25 cellular contexts compared by ENCODE assay signal in genomic region chr19:47520839-47521238, GRCh38. TPM values are rescaled to one million over a fixed set of nuclear protein-coding genes. Genes with fewer than 3 reads are reported as not detected.
A peak's percentile ranks its signal among the peaks of the same experiment; 100 is the strongest.
DNase-seq lines count a peak whose midpoint lies in the region; ATAC-seq, FAIRE-seq and TF ChIP-seq lines count a peak whose summit lies in the region.
"Had no signal": no experiment of that assay in that cellular context is flagged by ENCODE, and none has a peak within 500 bp of the region (broad histone marks: within the 10 kb centered on the region; RNA-seq: fewer than 3 reads in every experiment).

No MANE protein-coding gene starts in this region.

- no peak overlapping the region for H3K9ac ChIP-seq in H1 (replicated peaks in 1 of 4; ENCODE audit: extremely low read depth in 1 of 4, low read depth in 3 of 4, low read length in 3 of 4)
- H3K9ac ChIP-seq: BLaER1 had no signal

- POLR2A ChIA-PET in H1 (lab: Charles Lee; ENCODE audit: partially characterized antibody): interaction anchor here (1.0 to 1.4 kb wide), 5 partner anchors 12 to 73 kb away, joined by 3 to 4 read pairs (median 3); no protein-coding TSS in a partner anchor

- no peak for TF ChIP-seq EP300 in H1 (IDR thresholded peaks at IDR 0.05; ENCODE audit: borderline replicate concordance in 1 of 2, low read depth in 2 of 2, low read length in 2 of 2)

- no peak overlapping the region for H4K91ac ChIP-seq in H1 (replicated peaks; ENCODE audit: insufficient read length, low read length)

- H3K56ac ChIP-seq in H1 (replicated peaks; ENCODE audit: insufficient read length, low read depth, low read length): no peak overlapping the region

- H4K5ac ChIP-seq in H1 (ENCODE audit: insufficient read length, low read depth, low read length): no peak overlapping the region

- H3K9me3 ChIP-seq in H1 (ENCODE audit: insufficient read depth in 2 of 2, low read depth in 1 of 2, low read length in 1 of 2) (no peaks in the 10 kb centered on the region), breast epithelium (no peaks in the 10 kb centered on the region)
- H3K9me3 ChIP-seq: BLaER1, HAP-1 had no signal

- H3K18ac ChIP-seq in H1 (ENCODE audit: extremely low read depth, low read length): no peak overlapping the region; the same call in 1 of the 2 replicates

- no peak overlapping the region for H2BK20ac ChIP-seq in H1 (ENCODE audit: low read length)

- H2BK15ac ChIP-seq in H1 (ENCODE audit: low read length): peak overlapping the region; percentile 72; the same call in 1 of the 2 replicates

- intact Hi-C loops in Right ventricle myocardium superior (cut with DNase I): loop anchor here (5.0 kb wide), 1 partner anchor 176 kb away; no protein-coding TSS in a partner anchor
- intact Hi-C loops in cardiac septum (cut with DNase I): no loop called here
- intact Hi-C loops in breast epithelium (cut with DNase I; ENCODE audit: low total_unique reads): loop anchor here (1.0 kb wide), 1 partner anchor 53 kb away; no protein-coding TSS in a partner anchor

- H3K79me2 ChIP-seq in H1 (ENCODE audit: control insufficient read depth in 1 of 2, insufficient read depth in 2 of 2, low read length in 2 of 2): no peaks in the 10 kb centered on the region

- no peak overlapping the region for H2BK5ac ChIP-seq in H1 (ENCODE audit: low read depth, low read length)

- H3K36me3 ChIP-seq in H7 (replicated peaks; ENCODE audit: control insufficient read depth, insufficient read depth, low read length) (no peaks in the 10 kb centered on the region), H1 (ENCODE audit: control insufficient read depth in 2 of 4, insufficient read depth in 4 of 4, low read length in 3 of 4) (0 out of 8 replicates have a peak, but pooled peaks cover 0 to 2% (median 0%) of the 10 kb centered on the region in 4 experiments), breast epithelium (no peaks in the 10 kb centered on the region)
- H3K36me3 ChIP-seq: BLaER1, HAP-1 had no signal

- TF ChIP-seq POLR2A in H1 (IDR thresholded peaks at IDR 0.05; ENCODE audit: control extremely low read depth in 1 of 2, low read depth in 2 of 2, low read length in 2 of 2) (no peak), breast epithelium (IDR thresholded peaks at IDR 0.05) (no peak)

- H4K8ac ChIP-seq in H1 (ENCODE audit: extremely low read depth, insufficient read depth, low read length): no peak overlapping the region

- no peak overlapping the region for H3K14ac ChIP-seq in H1 (ENCODE audit: insufficient read length)

- CTCF ChIA-PET in H1 (lab: Charles Lee; ENCODE audit: partially characterized antibody): interaction anchor here (1.1 to 4.5 kb wide), 17 partner anchors 10 to 187 kb away, joined by 3 to 37 read pairs (median 4); partner anchors contain the start of gene KPTN

- H2AFZ ChIP-seq in H1 (ENCODE audit: low read length): no peak overlapping the region

- no peak overlapping the region for H2AK5ac ChIP-seq in H1 (ENCODE audit: low read depth, low read length)

- no peak overlapping the region for H2BK12ac ChIP-seq in H1 (ENCODE audit: low read depth, low read length)

- no peak overlapping the region for H3K4ac ChIP-seq in H1 (replicated peaks; ENCODE audit: insufficient read length, low read depth, low read length)

- H3K79me1 ChIP-seq in H1 (ENCODE audit: low read depth, low read length): 0 out of 2 replicates have a peak, but pooled peaks cover 2% of the 10 kb centered on the region

- no peak overlapping the region for H3K4me3 ChIP-seq in H7 (ENCODE audit: insufficient read depth, low read depth, low read length)
- no peak overlapping the region for H3K4me3 ChIP-seq in H1 (ENCODE audit: extremely low read depth in 1 of 4, insufficient read depth in 2 of 4, low read depth in 3 of 4, low read length in 4 of 4)
- no peak overlapping the region for H3K4me3 ChIP-seq in breast epithelium
- H3K4me3 ChIP-seq: BLaER1, HAP-1 had no signal

- no peaks in the 10 kb centered on the region for H3K27me3 ChIP-seq in H7 (ENCODE audit: control insufficient read depth, insufficient read depth, low read length)
- H3K27me3 ChIP-seq in H1 (replicated peaks in 1 of 4; ENCODE audit: control insufficient read depth in 3 of 4, extremely low read depth in 1 of 4, insufficient read depth in 3 of 4, low read length in 3 of 4): no peaks in the 10 kb centered on the region
- H3K27me3 ChIP-seq in breast epithelium: no peaks in the 10 kb centered on the region

- no peak for DNase-seq in Right ventricle myocardium superior
- DNase-seq in cardiac septum (ENCODE audit: low spot score): no peak
- DNase-seq in H7: peak; percentile 36
- DNase-seq in H1 (ENCODE audit: low read depth in 1 of 2, low spot score in 2 of 2): no peak
- no peak for DNase-seq in breast epithelium (ENCODE audit: low spot score in 2 of 2)
- DNase-seq: CD4-positive, CD25-positive, alpha-beta regulatory T cell; CD8-positive, alpha-beta T cell; DMS53; DMS79 treated with DMSO at 0.1 percent for 48 hours; GF-D8 had no signal

- 0 out of 2 replicates have a peak, but pooled peaks cover 2% of the 10 kb centered on the region for H3K23me2 ChIP-seq in H1 (ENCODE audit: low read depth, low read length)

- TF ChIP-seq RAD21 in H1 (IDR thresholded peaks at IDR 0.05 in 1 of 2, conservative IDR thresholded peaks at IDR 0.05 in 1 of 2; ENCODE audit: low read depth in 2 of 2, low read length in 2 of 2): no peak

- TF ChIP-seq CTCF in H1 (IDR thresholded peaks at IDR 0.05; ENCODE audit: control extremely low read depth in 1 of 3, insufficient read depth in 1 of 3, low read depth in 1 of 3, low read length in 3 of 3) (no peak), breast epithelium (IDR thresholded peaks at IDR 0.05) (no peak)

- H3K4me1 ChIP-seq in H1 (replicated peaks in 1 of 4; ENCODE audit: control insufficient read depth in 3 of 4, insufficient read depth in 4 of 4, low read length in 3 of 4): peaks cover 0 to 5% (median 2%) of the 10 kb centered on the region in 4 experiments; a peak in 5 of 7 replicates
- no peaks in the 10 kb centered on the region for H3K4me1 ChIP-seq in breast epithelium

- H3K27ac ChIP-seq in H1 (ENCODE audit: low read depth, low read length) (no peak overlapping the region), breast epithelium (no peak overlapping the region)
- H3K27ac ChIP-seq: 22Rv1, BLaER1, C4-2B had no signal

- no peak overlapping the region for H3K4me2 ChIP-seq in H1 (ENCODE audit: insufficient read depth in 1 of 2, low read depth in 2 of 2, low read length in 2 of 2)
- H3K4me2 ChIP-seq: BLaER1 had no signal

- H2BK120ac ChIP-seq in H1 (replicated peaks; ENCODE audit: low read depth, low read length): no peak overlapping the region

- WGBS in H1 (ENCODE audit: extremely low coverage in 1 of 2, insufficient coverage in 1 of 2, insufficient read length in 1 of 2, insufficient replicate concordance in 2 of 2, low coverage in 1 of 2, low lambda C conversion rate in 2 of 2, missing lambda C conversion rate in 1 of 2), 2 experiments: 100% methylated on average over 2 of the region's 6 CpGs; no CpG with 5 or more reads in 1 of the 2 experiments

- ATAC-seq in Right ventricle myocardium superior (ENCODE audit: poor library complexity): peak; percentile 7
- no peak for ATAC-seq in GM18868 (IDR thresholded peaks at IDR 0.05; ENCODE audit: unreplicated experiment)
- no peak for ATAC-seq in GM19455 (IDR thresholded peaks at IDR 0.05; ENCODE audit: unreplicated experiment)
- ATAC-seq: CD8-positive, alpha-beta T cell had no signal

- H4K20me1 ChIP-seq in H1 (replicated peaks in 1 of 2; ENCODE audit: control insufficient read depth in 1 of 2, insufficient read depth in 2 of 2, low read length in 2 of 2): no peaks in the 10 kb centered on the region

- H3K23ac ChIP-seq in H1 (ENCODE audit: insufficient read length): no peak overlapping the region

- no peak for FAIRE-seq in H1 (lab: Jason Lieb, UNC)
- FAIRE-seq: A204.1, GM12891, GM18507, GM19239 had no signal

RNA-seq across cellular contexts. Expression of gene NAPA, which starts 6.0 kb away (rescaled TPM):
- total RNA-seq in Right ventricle myocardium superior (113 TPM), cardiac septum (112 TPM), breast epithelium (100 to 1,000 TPM in 1 of 3 donors, 10 to 100 TPM in 2; 82.4 to 117 (median 96.0) TPM)
- 82.1 and 98.3 TPM in 2 replicates for total RNA-seq in H7 (2014; rRNA removed; shearing (Covaris generic))
- total RNA-seq in H1 (2021; fragmentation: NEBNext Ultra II Directional; extraction: Animal tissue kit (Norgen Biotek cat#: 25700)): 58.3 and 58.5 TPM in 2 replicates
- 78.2 and 101 TPM in 2 replicates for polyA plus RNA-seq in H1 (2011; rRNA removed)
- polyA plus RNA-seq in H1 (2011; cell fraction: cytosol; rRNA removed): 70.6 TPM
- polyA plus RNA-seq in H1 (2011; cell fraction: nucleus; rRNA removed): 77.1 TPM
- polyA plus RNA-seq in H1 (2012, experiment 1 of 2): 53.3 to 67.3 TPM (median 65.3 TPM) in 4 replicates
- 95.9 TPM for polyA plus RNA-seq in H1 (2012, experiment 2 of 2)
- 52.3 TPM for polyA plus RNA-seq in H1 (2013, experiment 1 of 2)
- 52.2 TPM for polyA plus RNA-seq in H1 (2013, experiment 2 of 2)
- polyA minus RNA-seq in H1 (2011; rRNA and poly(A)+ RNA removed): 106 and 112 TPM in 2 replicates
- polyA minus RNA-seq in H1 (2011; cell fraction: cytosol; rRNA and poly(A)+ RNA removed): 84.4 TPM
- polyA minus RNA-seq in H1 (2011; cell fraction: nucleus; rRNA and poly(A)+ RNA removed): 38.2 TPM

RNA-seq across cellular contexts. Expression of gene KPTN, which starts 36.8 kb away (rescaled TPM):
- total RNA-seq in Right ventricle myocardium superior: 8.4 TPM
- 5.2 TPM for total RNA-seq in cardiac septum
- 9.9 and 10.5 TPM in 2 replicates for total RNA-seq in H7 (2014; rRNA removed; shearing (Covaris generic))
- 23.6 and 28.0 TPM in 2 replicates for total RNA-seq in H1 (2021; fragmentation: NEBNext Ultra II Directional; extraction: Animal tissue kit (Norgen Biotek cat#: 25700))
- 31.3 and 45.2 TPM in 2 replicates for polyA plus RNA-seq in H1 (2011; rRNA removed)
- polyA plus RNA-seq in H1 (2011; cell fraction: cytosol; rRNA removed): 29.4 TPM
- polyA plus RNA-seq in H1 (2011; cell fraction: nucleus; rRNA removed): 57.8 TPM
- 22.6 to 33.3 TPM (median 31.1 TPM) in 4 replicates for polyA plus RNA-seq in H1 (2012, experiment 1 of 2)
- 27.0 TPM for polyA plus RNA-seq in H1 (2012, experiment 2 of 2)
- polyA plus RNA-seq in H1 (2013, experiment 1 of 2): 24.6 TPM
- 23.7 TPM for polyA plus RNA-seq in H1 (2013, experiment 2 of 2)
- polyA minus RNA-seq in H1 (2011; rRNA and poly(A)+ RNA removed): 14.6 and 16.5 TPM in 2 replicates
- 6.9 TPM for polyA minus RNA-seq in H1 (2011; cell fraction: cytosol; rRNA and poly(A)+ RNA removed)
- polyA minus RNA-seq in H1 (2011; cell fraction: nucleus; rRNA and poly(A)+ RNA removed): 9.3 TPM
- total RNA-seq in breast epithelium: 1 to 10 TPM; 4.6 to 6.6 (median 6.3) TPM

RNA-seq across cellular contexts. Expression of gene SLC8A2, which starts 49.1 kb away (rescaled TPM):
- 0.11 TPM for total RNA-seq in Right ventricle myocardium superior
- 0.59 TPM for total RNA-seq in cardiac septum
- 6.7 and 10.3 TPM in 2 replicates for total RNA-seq in H7 (2014; rRNA removed; shearing (Covaris generic))
- 7.3 and 8.3 TPM in 2 replicates for total RNA-seq in H1 (2021; fragmentation: NEBNext Ultra II Directional; extraction: Animal tissue kit (Norgen Biotek cat#: 25700))
- 12.4 and 15.7 TPM in 2 replicates for polyA plus RNA-seq in H1 (2011; rRNA removed)
- polyA plus RNA-seq in H1 (2011; cell fraction: cytosol; rRNA removed): 9.3 TPM
- 16.6 TPM for polyA plus RNA-seq in H1 (2011; cell fraction: nucleus; rRNA removed)
- polyA plus RNA-seq in H1 (2012, experiment 1 of 2): 7.1 to 14.9 TPM (median 11.4 TPM) in 4 replicates
- 6.9 TPM for polyA plus RNA-seq in H1 (2012, experiment 2 of 2)
- polyA plus RNA-seq in H1 (2013, experiment 1 of 2): 6.6 TPM
- polyA plus RNA-seq in H1 (2013, experiment 2 of 2): 6.1 TPM
- 27.9 and 30.5 TPM in 2 replicates for polyA minus RNA-seq in H1 (2011; rRNA and poly(A)+ RNA removed)
- polyA minus RNA-seq in H1 (2011; cell fraction: cytosol; rRNA and poly(A)+ RNA removed): 12.6 TPM
- 9.7 TPM for polyA minus RNA-seq in H1 (2011; cell fraction: nucleus; rRNA and poly(A)+ RNA removed)
- under 1 TPM in 2 of 3 donors, not detected in 1; under 0.01 to 0.29 TPM for total RNA-seq in breast epithelium
- total RNA-seq: B cell; CD4-positive, CD25-positive, alpha-beta regulatory T cell; CD8-positive, alpha-beta T cell had no signal
- polyA plus RNA-seq: CD4-positive, CD25-positive, alpha-beta regulatory T cell had no signal

RNA-seq across cellular contexts. Expression of gene ZNF541, which starts 52.1 kb away (rescaled TPM):
- 0.35 TPM for total RNA-seq in Right ventricle myocardium superior
- total RNA-seq in cardiac septum: 1.2 TPM
- total RNA-seq in H7 (2014; rRNA removed; shearing (Covaris generic)): not detected in 2 replicates
- total RNA-seq in H1 (2021; fragmentation: NEBNext Ultra II Directional; extraction: Animal tissue kit (Norgen Biotek cat#: 25700)): 0.50 TPM in 1 of 2 replicates, not detected in the other
- polyA plus RNA-seq in H1 (2011; rRNA removed): 0.05 and 0.11 TPM in 2 replicates
- 0.06 TPM for polyA plus RNA-seq in H1 (2011; cell fraction: cytosol; rRNA removed)
- 0.16 TPM for polyA plus RNA-seq in H1 (2011; cell fraction: nucleus; rRNA removed)
- 0.06 TPM in 1 of 4 replicates, not detected in the others for polyA plus RNA-seq in H1 (2012, experiment 1 of 2)
- 0.04 TPM for polyA plus RNA-seq in H1 (2012, experiment 2 of 2)
- 0.12 TPM for polyA plus RNA-seq in H1 (2013, experiment 1 of 2)
- 0.06 TPM for polyA plus RNA-seq in H1 (2013, experiment 2 of 2)
- polyA minus RNA-seq in H1 (2011; rRNA and poly(A)+ RNA removed): not detected in 2 replicates
- not detected for polyA minus RNA-seq in H1 (2011; cell fraction: cytosol; rRNA and poly(A)+ RNA removed)
- not detected for polyA minus RNA-seq in H1 (2011; cell fraction: nucleus; rRNA and poly(A)+ RNA removed)
- 1 to 10 TPM in 1 of 3 donors, under 1 TPM in 1, not detected in 1; 0.15 to 1.4 TPM for total RNA-seq in breast epithelium
- total RNA-seq: B cell, Daoy, G401, H4 had no signal
- polyA plus RNA-seq: AG04450 had no signal
